17 cellular contexts compared by ENCODE assay signal in the genomic region with DNA sequence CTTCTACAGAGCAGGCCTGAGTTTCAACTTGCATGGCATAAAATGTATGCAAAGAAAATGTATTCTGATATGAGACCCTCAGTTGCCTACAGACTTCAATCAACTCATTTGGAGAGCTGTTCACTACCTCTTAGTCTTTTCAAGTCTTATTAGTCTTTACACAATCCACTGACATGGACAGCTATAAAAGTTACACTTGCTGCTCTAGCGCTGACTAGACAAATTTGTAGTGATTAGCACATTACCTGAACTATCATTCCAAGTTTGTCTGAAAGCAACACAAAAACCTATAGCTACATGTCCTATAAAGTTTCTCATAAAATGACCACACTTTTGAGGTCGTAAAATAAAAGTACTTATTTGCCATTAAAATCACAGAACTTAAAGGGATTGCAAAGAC.
DNase-seq lines count a peak whose midpoint lies in the region; ATAC-seq and TF ChIP-seq lines count a peak whose summit lies in the region.
"Had no signal": no experiment of that assay in that cellular context is flagged by ENCODE, and none has a peak within 500 bp of the region (broad histone marks: within the 10 kb centered on the region; RNA-seq: fewer than 3 reads in every experiment).

No MANE protein-coding gene starts in this region.

- in situ Hi-C loops in GM23248 (cut with MboI): no loop called here

- H3K79me2 ChIP-seq in GM23248 (ENCODE audit: insufficient read depth) (peaks cover 60% of the 10 kb centered on the region), hepatocyte (peaks cover 87% of the 10 kb centered on the region), smooth muscle cell (ENCODE audit: low read depth) (peaks cover 60% of the 10 kb centered on the region)

- H3K9me2 ChIP-seq in GM23248 (ENCODE audit: insufficient read depth): no peaks in the 10 kb centered on the region
- H3K9me2 ChIP-seq in hepatocyte (replicated peaks; ENCODE audit: insufficient read depth): no peaks in the 10 kb centered on the region

- no peak overlapping the region for H3K4me3 ChIP-seq in GM23248
- no peak overlapping the region for H3K4me3 ChIP-seq in RWPE2 (ENCODE audit: severe bottlenecking)
- H3K4me3 ChIP-seq in hepatocyte: no peak overlapping the region
- no peak overlapping the region for H3K4me3 ChIP-seq in smooth muscle cell
- H3K4me3 ChIP-seq in suprapubic skin: no peak overlapping the region
- H3K4me3 ChIP-seq: MG63 had no signal

- no peaks in the 10 kb centered on the region for H4K20me1 ChIP-seq in GM23248 (ENCODE audit: insufficient read depth)
- H4K20me1 ChIP-seq in hepatocyte (ENCODE audit: insufficient read depth, poor library complexity, severe bottlenecking): peaks cover 10% of the 10 kb centered on the region
- H4K20me1 ChIP-seq in smooth muscle cell (ENCODE audit: low read depth): peaks cover 59% of the 10 kb centered on the region

- TF ChIP-seq POLR2A in suprapubic skin (IDR thresholded peaks at IDR 0.05): no peak

- DNase-seq in GM23248 (no peak), RWPE2 (ENCODE audit: low spot score) (no peak), hepatocyte (ENCODE audit: low spot score) (no peak), smooth muscle cell (lab: John Stamatoyannopoulos, UW; ENCODE audit: unreplicated experiment) (no peak), NOMO-1 (lab: John Stamatoyannopoulos, UW; ENCODE audit: unreplicated experiment in 2 of 2) (no peak), suprapubic skin (ENCODE audit: low spot score in 2 of 2) (no peak)
- DNase-seq: BE2C; CD4-positive, alpha-beta memory T cell; NCI-H1092; NCI-H146; NCI-H2081 treated with DMSO at 0.1 percent for 48 hours; NCI-H510A; NCI-H82 had no signal

- H3K36me3 ChIP-seq in GM23248 (ENCODE audit: low read depth): no peaks in the 10 kb centered on the region
- H3K36me3 ChIP-seq in RWPE2 (ENCODE audit: low read depth): no peaks in the 10 kb centered on the region
- no peaks in the 10 kb centered on the region for H3K36me3 ChIP-seq in hepatocyte (replicated peaks; ENCODE audit: insufficient read depth, low read depth)
- no peaks in the 10 kb centered on the region for H3K36me3 ChIP-seq in smooth muscle cell (ENCODE audit: low read depth)
- no peaks in the 10 kb centered on the region for H3K36me3 ChIP-seq in suprapubic skin
- H3K36me3 ChIP-seq: BE2C, MG63 had no signal

- H2AFZ ChIP-seq in GM23248: no peak overlapping the region
- no peak overlapping the region for H2AFZ ChIP-seq in hepatocyte
- H2AFZ ChIP-seq in smooth muscle cell (ENCODE audit: low read depth): no peak overlapping the region

- no peak for TF ChIP-seq EP300 in suprapubic skin (IDR thresholded peaks at IDR 0.05)

- no peak for ATAC-seq in RWPE2 (ENCODE audit: low read depth)
- ATAC-seq in GM19395 (IDR thresholded peaks at IDR 0.05; ENCODE audit: unreplicated experiment): no peak
- ATAC-seq: Panc1, Right ventricle myocardium inferior had no signal

- no peak overlapping the region for H3K9ac ChIP-seq in GM23248
- no peak overlapping the region for H3K9ac ChIP-seq in smooth muscle cell (ENCODE audit: low read depth)

- H3K9me3 ChIP-seq in GM23248 (ENCODE audit: low read depth): no peaks in the 10 kb centered on the region
- H3K9me3 ChIP-seq in RWPE2 (ENCODE audit: severe bottlenecking): no peaks in the 10 kb centered on the region
- H3K9me3 ChIP-seq in hepatocyte (ENCODE audit: low read depth): no peaks in the 10 kb centered on the region
- no peaks in the 10 kb centered on the region for H3K9me3 ChIP-seq in smooth muscle cell (replicated peaks; ENCODE audit: low read depth)
- H3K9me3 ChIP-seq in suprapubic skin: no peaks in the 10 kb centered on the region
- H3K9me3 ChIP-seq: BE2C, MG63 had no signal

- H3K27ac ChIP-seq in GM23248 (peak overlapping the region; percentile 48), RWPE2 (ENCODE audit: poor library complexity, severe bottlenecking) (peak overlapping the region; percentile 91), hepatocyte (peak overlapping the region; percentile 2), smooth muscle cell (ENCODE audit: low read depth) (peak overlapping the region; percentile 2), suprapubic skin (no peak overlapping the region)

- no peak for TF ChIP-seq CTCF in RWPE2 (IDR thresholded peaks at IDR 0.05; ENCODE audit: poor library complexity, severe bottlenecking)
- TF ChIP-seq CTCF in hepatocyte (IDR thresholded peaks at IDR 0.05; ENCODE audit: poor library complexity): no peak
- no peak for TF ChIP-seq CTCF in smooth muscle cell (IDR thresholded peaks at IDR 0.05; ENCODE audit: borderline replicate concordance, insufficient read depth, poor library complexity, severe bottlenecking)
- TF ChIP-seq CTCF in suprapubic skin (IDR thresholded peaks at IDR 0.05): no peak

- H3K4me2 ChIP-seq in GM23248 (ENCODE audit: unreplicated experiment) (peak overlapping the region; percentile 39), hepatocyte (peak overlapping the region; percentile 2), smooth muscle cell (no peak overlapping the region)

- 79 to 87% methylated on average over 2 of the region's 2 CpGs for WGBS in GM23248 (ENCODE audit: low coverage in 1 of 2, low lambda C conversion rate in 2 of 2, missing lambda C conversion rate in 2 of 2), 2 experiments
- WGBS in hepatocyte (ENCODE audit: low lambda C conversion rate, missing lambda C conversion rate): 80% methylated on average over 2 of the region's 2 CpGs
- WGBS in smooth muscle cell (ENCODE audit: low lambda C conversion rate): 85% methylated on average over 2 of the region's 2 CpGs
- 87% methylated on average over 2 of the region's 2 CpGs for WGBS in suprapubic skin

- H3K27me3 ChIP-seq in GM23248 (replicated peaks; ENCODE audit: insufficient read depth) (no peaks in the 10 kb centered on the region), RWPE2 (ENCODE audit: insufficient read depth, poor library complexity, severe bottlenecking) (no peaks in the 10 kb centered on the region), hepatocyte (no peaks in the 10 kb centered on the region), smooth muscle cell (ENCODE audit: low read depth) (no peaks in the 10 kb centered on the region), suprapubic skin (no peaks in the 10 kb centered on the region)
- H3K27me3 ChIP-seq: BE2C, MG63 had no signal

- H3F3A ChIP-seq in GM23248 (ENCODE audit: insufficient read depth) (peaks cover 29% of the 10 kb centered on the region), smooth muscle cell (ENCODE audit: low read depth) (no peaks in the 10 kb centered on the region)

- H3K4me1 ChIP-seq in GM23248 (ENCODE audit: insufficient read depth) (peaks cover 30% of the 10 kb centered on the region), RWPE2 (ENCODE audit: insufficient read depth, poor library complexity, severe bottlenecking) (peaks cover 40% of the 10 kb centered on the region), hepatocyte (ENCODE audit: insufficient read depth) (peaks cover 37% of the 10 kb centered on the region), smooth muscle cell (ENCODE audit: low read depth) (peaks cover 13% of the 10 kb centered on the region), suprapubic skin (peaks cover 53% of the 10 kb centered on the region)
